Comparison of ENCODE assay signal across 1 cellular context in the genomic region with DNA sequence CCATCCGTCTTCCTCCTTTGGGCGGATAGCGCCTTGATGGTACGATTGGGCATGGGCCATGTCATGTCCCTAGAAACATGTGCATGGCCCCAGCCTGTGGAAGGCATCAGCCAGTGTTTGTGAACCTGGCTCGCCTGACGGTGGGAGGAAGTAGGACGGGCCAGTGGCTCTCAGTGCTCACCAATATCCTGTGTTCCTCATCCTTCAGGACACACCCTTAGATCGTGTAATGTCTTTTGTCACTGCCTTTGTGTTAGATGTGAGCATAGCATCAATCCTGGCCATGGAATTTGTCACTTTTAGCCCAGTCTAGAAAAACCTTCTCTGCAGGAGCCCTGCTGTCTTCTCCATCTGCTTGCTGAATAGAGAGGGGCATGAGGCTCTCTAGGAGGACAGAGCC.
TF ChIP-seq lines count a peak whose summit lies in the region.

No MANE protein-coding gene starts in this region.

TF ChIP-seq in A549, 52 proteins besides CTCF, POLR2A, EP300 and RAD21 (continued from another document):
- TF ChIP-seq, protein P1, sequence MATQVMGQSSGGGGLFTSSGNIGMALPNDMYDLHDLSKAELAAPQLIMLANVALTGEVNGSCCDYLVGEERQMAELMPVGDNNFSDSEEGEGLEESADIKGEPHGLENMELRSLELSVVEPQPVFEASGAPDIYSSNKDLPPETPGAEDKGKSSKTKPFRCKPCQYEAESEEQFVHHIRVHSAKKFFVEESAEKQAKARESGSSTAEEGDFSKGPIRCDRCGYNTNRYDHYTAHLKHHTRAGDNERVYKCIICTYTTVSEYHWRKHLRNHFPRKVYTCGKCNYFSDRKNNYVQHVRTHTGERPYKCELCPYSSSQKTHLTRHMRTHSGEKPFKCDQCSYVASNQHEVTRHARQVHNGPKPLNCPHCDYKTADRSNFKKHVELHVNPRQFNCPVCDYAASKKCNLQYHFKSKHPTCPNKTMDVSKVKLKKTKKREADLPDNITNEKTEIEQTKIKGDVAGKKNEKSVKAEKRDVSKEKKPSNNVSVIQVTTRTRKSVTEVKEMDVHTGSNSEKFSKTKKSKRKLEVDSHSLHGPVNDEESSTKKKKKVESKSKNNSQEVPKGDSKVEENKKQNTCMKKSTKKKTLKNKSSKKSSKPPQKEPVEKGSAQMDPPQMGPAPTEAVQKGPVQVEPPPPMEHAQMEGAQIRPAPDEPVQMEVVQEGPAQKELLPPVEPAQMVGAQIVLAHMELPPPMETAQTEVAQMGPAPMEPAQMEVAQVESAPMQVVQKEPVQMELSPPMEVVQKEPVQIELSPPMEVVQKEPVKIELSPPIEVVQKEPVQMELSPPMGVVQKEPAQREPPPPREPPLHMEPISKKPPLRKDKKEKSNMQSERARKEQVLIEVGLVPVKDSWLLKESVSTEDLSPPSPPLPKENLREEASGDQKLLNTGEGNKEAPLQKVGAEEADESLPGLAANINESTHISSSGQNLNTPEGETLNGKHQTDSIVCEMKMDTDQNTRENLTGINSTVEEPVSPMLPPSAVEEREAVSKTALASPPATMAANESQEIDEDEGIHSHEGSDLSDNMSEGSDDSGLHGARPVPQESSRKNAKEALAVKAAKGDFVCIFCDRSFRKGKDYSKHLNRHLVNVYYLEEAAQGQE (IDR thresholded peaks at IDR 0.05): no peak
- no peak for TF ChIP-seq PHF8 (IDR thresholded peaks at IDR 0.05; ENCODE audit: borderline replicate concordance, low read depth)
- TF ChIP-seq POLR2AphosphoS2 (conservative IDR thresholded peaks at IDR 0.05; ENCODE audit: low read length): no peak
- TF ChIP-seq, protein P2, sequence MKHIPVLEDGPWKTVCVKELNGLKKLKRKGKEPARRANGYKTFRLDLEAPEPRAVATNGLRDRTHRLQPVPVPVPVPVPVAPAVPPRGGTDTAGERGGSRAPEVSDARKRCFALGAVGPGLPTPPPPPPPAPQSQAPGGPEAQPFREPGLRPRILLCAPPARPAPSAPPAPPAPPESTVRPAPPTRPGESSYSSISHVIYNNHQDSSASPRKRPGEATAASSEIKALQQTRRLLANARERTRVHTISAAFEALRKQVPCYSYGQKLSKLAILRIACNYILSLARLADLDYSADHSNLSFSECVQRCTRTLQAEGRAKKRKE (CRISPR knock-in tag; IDR thresholded peaks at IDR 0.05; ENCODE audit: low read depth): peak; percentile 88; the same call in 1 of the 2 replicates
- no peak for TF ChIP-seq JUN (IDR thresholded peaks at IDR 0.05)
- peak; percentile 27; the same call in 1 of the 2 replicates for TF ChIP-seq TP53 (CRISPR knock-in tag; IDR thresholded peaks at IDR 0.05)
